Comparison of ENCODE assay signal across 1 cellular context in the genomic region with DNA sequence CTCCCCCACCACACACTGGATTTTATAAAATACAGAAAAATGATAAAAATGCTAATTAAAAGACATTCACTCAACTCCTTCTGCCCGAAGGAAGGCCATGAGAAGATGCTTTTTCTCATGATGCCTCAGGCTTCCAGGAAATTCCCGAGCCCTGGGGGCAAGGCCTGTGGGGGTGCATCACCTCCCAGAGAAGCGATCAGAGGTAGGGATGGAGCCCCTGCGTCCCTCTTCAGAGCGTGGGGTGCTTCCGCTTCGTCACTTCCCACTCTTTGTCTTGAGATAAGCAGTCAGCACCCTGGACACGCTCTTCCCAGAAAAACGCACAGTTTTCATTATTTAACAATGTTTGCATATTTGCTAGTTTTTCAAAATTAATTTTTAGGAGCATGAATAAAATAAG.
TF ChIP-seq lines count a peak whose summit lies in the region.

No MANE protein-coding gene starts in this region.

TF ChIP-seq in SK-N-SH, 30 proteins besides CTCF, POLR2A, EP300 and RAD21 (continued from another document):
- TF ChIP-seq, protein P1, sequence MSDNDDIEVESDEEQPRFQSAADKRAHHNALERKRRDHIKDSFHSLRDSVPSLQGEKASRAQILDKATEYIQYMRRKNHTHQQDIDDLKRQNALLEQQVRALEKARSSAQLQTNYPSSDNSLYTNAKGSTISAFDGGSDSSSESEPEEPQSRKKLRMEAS (IDR thresholded peaks at IDR 0.05; ENCODE audit: low read depth) = no peak
- no peak for TF ChIP-seq FOSL2 (IDR thresholded peaks at IDR 0.05; ENCODE audit: borderline replicate concordance, low read depth)
- no peak for TF ChIP-seq YY1 (IDR thresholded peaks at IDR 0.05; ENCODE audit: low read depth)
- no peak for TF ChIP-seq GABPA (IDR thresholded peaks at IDR 0.05; ENCODE audit: low read depth)
- TF ChIP-seq EZH2phosphoT487 (IDR thresholded peaks at IDR 0.05; ENCODE audit: borderline replicate concordance, low read depth) = no peak
- no peak for TF ChIP-seq FOXM1 (IDR thresholded peaks at IDR 0.05; ENCODE audit: low read depth)
- TF ChIP-seq TCF12 (IDR thresholded peaks at IDR 0.05) = no peak
- TF ChIP-seq MEF2A (IDR thresholded peaks at IDR 0.05; ENCODE audit: borderline replicate concordance, low read depth) = no peak
- no peak for TF ChIP-seq NRF1 (IDR thresholded peaks at IDR 0.05; ENCODE audit: low read depth, low read length)
- no peak for TF ChIP-seq POLR2AphosphoS5 (IDR thresholded peaks at IDR 0.05; ENCODE audit: low read depth, low read length)
- TF ChIP-seq, protein P2, sequence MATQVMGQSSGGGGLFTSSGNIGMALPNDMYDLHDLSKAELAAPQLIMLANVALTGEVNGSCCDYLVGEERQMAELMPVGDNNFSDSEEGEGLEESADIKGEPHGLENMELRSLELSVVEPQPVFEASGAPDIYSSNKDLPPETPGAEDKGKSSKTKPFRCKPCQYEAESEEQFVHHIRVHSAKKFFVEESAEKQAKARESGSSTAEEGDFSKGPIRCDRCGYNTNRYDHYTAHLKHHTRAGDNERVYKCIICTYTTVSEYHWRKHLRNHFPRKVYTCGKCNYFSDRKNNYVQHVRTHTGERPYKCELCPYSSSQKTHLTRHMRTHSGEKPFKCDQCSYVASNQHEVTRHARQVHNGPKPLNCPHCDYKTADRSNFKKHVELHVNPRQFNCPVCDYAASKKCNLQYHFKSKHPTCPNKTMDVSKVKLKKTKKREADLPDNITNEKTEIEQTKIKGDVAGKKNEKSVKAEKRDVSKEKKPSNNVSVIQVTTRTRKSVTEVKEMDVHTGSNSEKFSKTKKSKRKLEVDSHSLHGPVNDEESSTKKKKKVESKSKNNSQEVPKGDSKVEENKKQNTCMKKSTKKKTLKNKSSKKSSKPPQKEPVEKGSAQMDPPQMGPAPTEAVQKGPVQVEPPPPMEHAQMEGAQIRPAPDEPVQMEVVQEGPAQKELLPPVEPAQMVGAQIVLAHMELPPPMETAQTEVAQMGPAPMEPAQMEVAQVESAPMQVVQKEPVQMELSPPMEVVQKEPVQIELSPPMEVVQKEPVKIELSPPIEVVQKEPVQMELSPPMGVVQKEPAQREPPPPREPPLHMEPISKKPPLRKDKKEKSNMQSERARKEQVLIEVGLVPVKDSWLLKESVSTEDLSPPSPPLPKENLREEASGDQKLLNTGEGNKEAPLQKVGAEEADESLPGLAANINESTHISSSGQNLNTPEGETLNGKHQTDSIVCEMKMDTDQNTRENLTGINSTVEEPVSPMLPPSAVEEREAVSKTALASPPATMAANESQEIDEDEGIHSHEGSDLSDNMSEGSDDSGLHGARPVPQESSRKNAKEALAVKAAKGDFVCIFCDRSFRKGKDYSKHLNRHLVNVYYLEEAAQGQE (IDR thresholded peaks at IDR 0.05; ENCODE audit: low read depth, low read length) = no peak
- TF ChIP-seq, protein P3, sequence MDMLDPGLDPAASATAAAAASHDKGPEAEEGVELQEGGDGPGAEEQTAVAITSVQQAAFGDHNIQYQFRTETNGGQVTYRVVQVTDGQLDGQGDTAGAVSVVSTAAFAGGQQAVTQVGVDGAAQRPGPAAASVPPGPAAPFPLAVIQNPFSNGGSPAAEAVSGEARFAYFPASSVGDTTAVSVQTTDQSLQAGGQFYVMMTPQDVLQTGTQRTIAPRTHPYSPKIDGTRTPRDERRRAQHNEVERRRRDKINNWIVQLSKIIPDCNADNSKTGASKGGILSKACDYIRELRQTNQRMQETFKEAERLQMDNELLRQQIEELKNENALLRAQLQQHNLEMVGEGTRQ (IDR thresholded peaks at IDR 0.05; ENCODE audit: borderline replicate concordance, low read depth, low read length) = no peak
TF ChIP-seq in SK-N-SH: peak in this region for 0.
